17 cellular contexts compared by ENCODE assay signal in the genomic region with DNA sequence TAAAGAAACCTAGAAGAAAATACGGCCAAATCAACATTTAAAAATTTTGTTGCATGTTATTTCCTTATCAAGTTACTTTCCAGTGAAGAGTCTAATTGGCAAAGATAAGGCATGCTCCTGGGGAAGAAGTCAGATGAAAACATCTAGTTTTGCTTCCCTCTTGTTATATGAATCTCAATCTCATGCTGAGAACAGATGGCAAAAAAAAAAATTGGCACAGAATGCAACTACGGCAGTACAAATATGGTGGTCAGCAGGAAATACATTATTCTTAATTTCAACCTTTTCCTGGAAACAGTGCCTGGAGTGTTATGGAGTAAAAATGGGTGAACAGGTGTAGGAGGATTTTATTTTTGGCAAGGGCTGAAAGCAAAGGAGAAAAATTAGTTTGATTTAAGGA. TPM values are rescaled to one million over a fixed set of nuclear protein-coding genes. Genes with fewer than 3 reads are reported as not detected.
A peak's percentile ranks its signal among the peaks of the same experiment; 100 is the strongest.
DNase-seq lines count a peak whose midpoint lies in the region; ATAC-seq, FAIRE-seq and TF ChIP-seq lines count a peak whose summit lies in the region.
"Had no signal": no experiment of that assay in that cellular context is flagged by ENCODE, and none has a peak within 500 bp of the region (broad histone marks: within the 10 kb centered on the region; RNA-seq: fewer than 3 reads in every experiment).

No MANE protein-coding gene starts in this region.

- H3K27ac ChIP-seq in SK-N-MC (peak overlapping the region; percentile 84), neural progenitor cell (no peak overlapping the region)
- H3K27ac ChIP-seq: left ventricle myocardium inferior, RWPE1, transverse colon had no signal

- TF ChIP-seq POLR2A in erythroblast (IDR thresholded peaks at IDR 0.05; ENCODE audit: low read length): no peak

- H3K36me3 ChIP-seq in SK-N-MC (ENCODE audit: insufficient read depth, low read length): no peaks in the 10 kb centered on the region
- no peaks in the 10 kb centered on the region for H3K36me3 ChIP-seq in neural progenitor cell
- H3K36me3 ChIP-seq: left ventricle myocardium inferior, transverse colon had no signal

- H3K9ac ChIP-seq in SK-N-MC (ENCODE audit: insufficient read length): no peak overlapping the region
- no peak overlapping the region for H3K9ac ChIP-seq in neural progenitor cell

- H3K4me3 ChIP-seq in SK-N-MC (peak overlapping the region; percentile 31; the same call in 1 of the 2 replicates), neural progenitor cell (no peak overlapping the region)
- H3K4me3 ChIP-seq: left ventricle myocardium inferior, transverse colon had no signal

- intact Hi-C loops in sciatic nerve (cut with DNase I): no loop called here

- H3F3A ChIP-seq in neural progenitor cell (ENCODE audit: low read depth): no peaks in the 10 kb centered on the region

- H3K9me3 ChIP-seq in SK-N-MC (ENCODE audit: low read depth, low read length) (no peaks in the 10 kb centered on the region), neural progenitor cell (ENCODE audit: low read depth) (no peaks in the 10 kb centered on the region)
- H3K9me3 ChIP-seq: left ventricle myocardium inferior, transverse colon had no signal

- no peak overlapping the region for H3K4me3 Mint-ChIP-seq in neural progenitor cell
- H3K4me3 Mint-ChIP-seq: activated CD4-positive, alpha-beta memory T cell treated with anti-CD3 and anti-CD28 coated beads for 36 hours; CD4-positive, alpha-beta memory T cell; natural killer cell had no signal

- H3K27ac Mint-ChIP-seq in neural progenitor cell: no peak overlapping the region
- H3K27ac Mint-ChIP-seq: activated CD4-positive, alpha-beta memory T cell treated with anti-CD3 and anti-CD28 coated beads for 36 hours; natural killer cell had no signal

- no peaks in the 10 kb centered on the region for H3K4me1 ChIP-seq in neural progenitor cell

- H3K27me3 Mint-ChIP-seq in neural progenitor cell (ENCODE audit: insufficient read depth, low read depth): no peaks in the 10 kb centered on the region
- H3K27me3 Mint-ChIP-seq: activated CD4-positive, alpha-beta memory T cell treated with anti-CD3 and anti-CD28 coated beads for 36 hours; CD4-positive, alpha-beta memory T cell had no signal

- H4K20me1 ChIP-seq in neural progenitor cell (ENCODE audit: low read depth): peaks cover 11% of the 10 kb centered on the region

- FAIRE-seq in RCC 7860 (lab: Jason Lieb, UNC): no peak
- FAIRE-seq: GM12891 had no signal

- no peaks in the 10 kb centered on the region for H3K27me3 ChIP-seq in neural progenitor cell
- H3K27me3 ChIP-seq: transverse colon had no signal

- peaks cover 47% of the 10 kb centered on the region for H3K79me2 ChIP-seq in neural progenitor cell (ENCODE audit: low read depth)

- no peak for TF ChIP-seq CTCF in neural progenitor cell (IDR thresholded peaks at IDR 0.05)

- no peak overlapping the region for H3K4me2 ChIP-seq in neural progenitor cell

- H3K9me3 Mint-ChIP-seq in neural progenitor cell: no peaks in the 10 kb centered on the region
- H3K9me3 Mint-ChIP-seq: activated CD4-positive, alpha-beta memory T cell treated with anti-CD3 and anti-CD28 coated beads for 36 hours; natural killer cell had no signal

- peaks cover 9% of the 10 kb centered on the region for H3K4me1 Mint-ChIP-seq in neural progenitor cell

- DNase-seq in NCI-H2196 (lab: John Stamatoyannopoulos, UW; ENCODE audit: unreplicated experiment) (peak; percentile 42), NCI-H2196 treated with DMSO at 0.1 percent for 48 hours (lab: John Stamatoyannopoulos, UW; ENCODE audit: unreplicated experiment) (no peak), SK-N-MC (ENCODE audit: low read depth, low spot score) (no peak), erythroblast (lab: John Stamatoyannopoulos, UW) (peak; percentile 63 to 66), neural progenitor cell (ENCODE audit: low spot score) (no peak), RCC 7860 (ENCODE audit: low spot score) (no peak), sciatic nerve (ENCODE audit: low spot score) (no peak)
- DNase-seq: activated CD4-positive, alpha-beta memory T cell treated with anti-CD3 and anti-CD28 coated beads for 36 hours; amniotic stem cell; CD4-positive, alpha-beta memory T cell; left ventricle myocardium inferior; natural killer cell; NCI-H526; transverse colon had no signal

- H2AFZ ChIP-seq in neural progenitor cell (replicated peaks): no peak overlapping the region

- ATAC-seq in GM18858 (IDR thresholded peaks at IDR 0.05; ENCODE audit: unreplicated experiment): no peak
- ATAC-seq in sciatic nerve: no peak
- ATAC-seq: natural killer cell had no signal

- H3K36me3 Mint-ChIP-seq in neural progenitor cell: no peaks in the 10 kb centered on the region
- H3K36me3 Mint-ChIP-seq: activated CD4-positive, alpha-beta memory T cell treated with anti-CD3 and anti-CD28 coated beads for 36 hours; CD4-positive, alpha-beta memory T cell; natural killer cell had no signal

RNA-seq across cellular contexts. Expression of a gene that starts 32.8 kb away (rescaled TPM):
- total RNA-seq in neural progenitor cell (ENCODE audit: low replicate concordance): 11.0 and 16.8 TPM in 2 replicates
- total RNA-seq in sciatic nerve: 81.3 TPM

RNA-seq across cellular contexts. Expression of a gene that starts 60.0 kb away (rescaled TPM):
- total RNA-seq in neural progenitor cell (ENCODE audit: low replicate concordance) (3,234 and 3,685 TPM in 2 replicates), sciatic nerve (772 TPM)

Comparison
In these comparisons a context has a peak if more than half of its experiments do, and no peak if none do; other contexts are left out.
1. DNase-seq: peak in NCI-H2196 (single experiment) and erythroblast (2 of 2); none in NCI-H2196 treated with DMSO at 0.1 percent for 48 hours (single experiment), SK-N-MC (single experiment), neural progenitor cell (single experiment), RCC 7860 (single experiment) and sciatic nerve (single experiment).